Comparison of ENCODE assay signal across 17 cellular contexts in the genomic region with DNA sequence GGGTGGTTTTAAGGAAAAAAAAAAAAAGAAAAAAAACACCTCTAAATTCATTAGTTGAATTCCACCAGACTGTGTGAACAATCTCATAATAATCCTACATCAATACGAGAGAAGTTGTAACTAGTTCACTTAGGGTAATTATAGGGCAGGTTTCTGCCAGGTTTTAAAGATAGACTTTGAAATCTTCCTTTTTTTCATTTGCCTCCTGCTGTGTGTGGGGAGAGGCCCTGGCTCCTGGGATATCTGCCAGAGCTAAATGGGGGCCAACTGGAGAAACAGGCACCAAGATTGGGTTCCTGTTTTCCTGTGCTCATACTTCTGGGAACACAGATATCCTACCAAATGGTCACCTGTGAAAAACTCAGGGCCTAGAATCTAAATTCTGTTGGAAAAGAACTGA. TPM values are rescaled to one million over a fixed set of nuclear protein-coding genes. Genes with fewer than 3 reads are reported as not detected.
DNase-seq lines count a peak whose midpoint lies in the region; ATAC-seq and TF ChIP-seq lines count a peak whose summit lies in the region.
"Had no signal": no experiment of that assay in that cellular context is flagged by ENCODE, and none has a peak within 500 bp of the region (broad histone marks: within the 10 kb centered on the region; RNA-seq: fewer than 3 reads in every experiment).

No MANE protein-coding gene starts in this region.

- CTCF ChIA-PET in MCF 10A (lab: Yijun Ruan, JAX), result interaction anchor here (1.0 to 2.1 kb wide), 3 partner anchors 39 to 77 kb away, joined by 3 to 4 read pairs (median 4); no protein-coding TSS in a partner anchor
- CTCF ChIA-PET in mammary epithelial cell (lab: Charles Lee; ENCODE audit: low non-redundant PET), result no interaction called here
- CTCF ChIA-PET in activated CD8-positive, alpha-beta T cell treated with anti-CD3 and anti-CD28 coated beads for 36 hours (lab: Charles Lee), result no interaction called here

- no peaks in the 10 kb centered on the region for H3K9me3 Mint-ChIP-seq in MCF 10A (ENCODE audit: unreplicated experiment)
- no peaks in the 10 kb centered on the region for H3K9me3 Mint-ChIP-seq in activated CD8-positive, alpha-beta T cell treated with anti-CD3 and anti-CD28 coated beads for 36 hours
- H3K9me3 Mint-ChIP-seq: activated naive CD4-positive, alpha-beta T cell treated with anti-CD3 and anti-CD28 coated beads for 36 hours; effector memory CD8-positive, alpha-beta T cell; type B pancreatic cell had no signal

- no peak for TF ChIP-seq CTCF in MCF 10A (IDR thresholded peaks at IDR 0.05; ENCODE audit: unreplicated experiment)
- no peak for TF ChIP-seq CTCF in mammary epithelial cell (conservative IDR thresholded peaks at IDR 0.05 in 1 of 2, IDR thresholded peaks at IDR 0.05 in 1 of 2; ENCODE audit: extremely low read depth in 1 of 2, insufficient read depth in 1 of 2, low read depth in 1 of 2, low read length in 2 of 2)
- no peak for TF ChIP-seq CTCF in body of pancreas (IDR thresholded peaks at IDR 0.05)
- no peak for TF ChIP-seq CTCF in activated CD8-positive, alpha-beta T cell treated with anti-CD3 and anti-CD28 coated beads for 36 hours (IDR thresholded peaks at IDR 0.05)

- H3K9ac ChIP-seq in mammary epithelial cell (ENCODE audit: insufficient read depth, low read length) (no peak overlapping the region), mesendoderm (ENCODE audit: low read length) (no peak overlapping the region)

- no peak overlapping the region for H2BK5ac ChIP-seq in mesendoderm (ENCODE audit: low read length)

- H3K27me3 Mint-ChIP-seq in MCF 10A (ENCODE audit: insufficient read depth, unreplicated experiment), result no peaks in the 10 kb centered on the region
- peaks cover 1% of the 10 kb centered on the region for H3K27me3 Mint-ChIP-seq in activated CD8-positive, alpha-beta T cell treated with anti-CD3 and anti-CD28 coated beads for 36 hours
- H3K27me3 Mint-ChIP-seq: effector memory CD8-positive, alpha-beta T cell; type B pancreatic cell had no signal

- H3K18ac ChIP-seq in mesendoderm (ENCODE audit: low read length), result peak overlapping the region; percentile 88

- POLR2A ChIA-PET in MCF 10A (lab: Yijun Ruan, JAX), result interaction anchor here (0.7 kb wide), 1 partner anchor 25 kb away, joined by 3 read pairs; no protein-coding TSS in a partner anchor
- POLR2A ChIA-PET in activated CD8-positive, alpha-beta T cell treated with anti-CD3 and anti-CD28 coated beads for 36 hours (lab: Charles Lee), result no interaction called here

- H3K79me1 ChIP-seq in mesendoderm (ENCODE audit: low read length), result no peaks in the 10 kb centered on the region

- H3K27me3 ChIP-seq in mammary epithelial cell (ENCODE audit: insufficient read depth, low read length) (no peaks in the 10 kb centered on the region), body of pancreas (no peaks in the 10 kb centered on the region), mesendoderm (ENCODE audit: insufficient read depth, low read length, poor library complexity) (no peaks in the 10 kb centered on the region)

- in situ Hi-C loops in mammary epithelial cell (cut with MboI; ENCODE audit: low sequenced_read_pairs in 2 of 2), result no loop called here

- WGBS in mammary epithelial cell (ENCODE audit: low coverage, missing lambda C conversion rate), result 22% methylated on average over 1 of the region's 1 CpG
- WGBS in body of pancreas, 2 donors, result 15 to 17% methylated on average over 1 of the region's 1 CpG
- WGBS in mesendoderm (ENCODE audit: extremely low coverage, insufficient coverage, low lambda C conversion rate), result no CpG with 5 or more reads among the region's 1 CpG

- no peaks in the 10 kb centered on the region for H4K20me1 ChIP-seq in mammary epithelial cell (ENCODE audit: insufficient read depth, low read length)

- no peak overlapping the region for H3K23ac ChIP-seq in mesendoderm (ENCODE audit: low read length)

- H3K4me1 ChIP-seq in mammary epithelial cell (ENCODE audit: insufficient read depth, low read length) (peaks cover 49% of the 10 kb centered on the region), body of pancreas (peaks cover 92% of the 10 kb centered on the region), mesendoderm (ENCODE audit: control insufficient read depth, low read depth, low read length) (peaks cover 8% of the 10 kb centered on the region)

- no peak overlapping the region for H4K8ac ChIP-seq in mesendoderm (ENCODE audit: low read depth, low read length)

- H4K5ac ChIP-seq in mesendoderm (ENCODE audit: low read length), result no peak overlapping the region

- DNase-seq in MCF 10A (ENCODE audit: unreplicated experiment) (peak; percentile 26), mammary epithelial cell (no peak), body of pancreas (peak; percentile 55 to 77 (median 64)), mesendoderm (peak; percentile 73), anterior cingulate cortex (lab: John Stamatoyannopoulos, UW) (no peak)
- no peak for DNase-seq in activated CD8-positive, alpha-beta T cell treated with anti-CD3 and anti-CD28 coated beads for 36 hours
- DNase-seq: activated CD4-positive, alpha-beta T cell treated with anti-CD3 and anti-CD28 coated beads for 48 hours; activated naive CD4-positive, alpha-beta T cell treated with anti-CD3 and anti-CD28 coated beads for 36 hours; effector memory CD8-positive, alpha-beta T cell; GOT3; NCI-H2029; SHP77 had no signal

- H3K4me1 Mint-ChIP-seq in MCF 10A (ENCODE audit: insufficient read depth, unreplicated experiment), result peaks cover 42% of the 10 kb centered on the region
- no peaks in the 10 kb centered on the region for H3K4me1 Mint-ChIP-seq in activated CD8-positive, alpha-beta T cell treated with anti-CD3 and anti-CD28 coated beads for 36 hours (ENCODE audit: low read depth)

- no peak overlapping the region for H3K4ac ChIP-seq in mesendoderm (ENCODE audit: low read depth, low read length)

- no peak overlapping the region for H3K4me2 ChIP-seq in mammary epithelial cell (ENCODE audit: insufficient read depth, low read depth, low read length)
- H3K4me2 ChIP-seq in mesendoderm (ENCODE audit: low read length), result no peak overlapping the region

- H3K79me2 ChIP-seq in mammary epithelial cell (ENCODE audit: insufficient read depth, low read length) (peaks cover 47% of the 10 kb centered on the region), mesendoderm (ENCODE audit: control insufficient read depth, insufficient read depth, low read length) (no peaks in the 10 kb centered on the region)

- no peak overlapping the region for H3K4me3 ChIP-seq in mammary epithelial cell (replicated peaks in 1 of 3; ENCODE audit: insufficient read depth in 1 of 3, low read depth in 2 of 3, low read length in 3 of 3)
- no peak overlapping the region for H3K4me3 ChIP-seq in body of pancreas
- H3K4me3 ChIP-seq in mesendoderm (ENCODE audit: low read length), result no peak overlapping the region
- H3K4me3 ChIP-seq: GM12878 had no signal

- no peak overlapping the region for H3K27ac ChIP-seq in mammary epithelial cell (ENCODE audit: insufficient read depth, low read depth, low read length)
- H3K27ac ChIP-seq in body of pancreas, result peak overlapping the region; percentile 46 to 85 (median 70)
- H3K27ac ChIP-seq in mesendoderm (ENCODE audit: low read depth, low read length), result peak overlapping the region; percentile 64

- dilution Hi-C loops in mammary epithelial cell (cut with HindIII; ENCODE audit: low sequenced_read_pairs), result no loop called here

- peak; percentile 55 for ATAC-seq in body of pancreas
- no peak for ATAC-seq in HG02938 (IDR thresholded peaks at IDR 0.05; ENCODE audit: unreplicated experiment)
- no peak for ATAC-seq in activated CD8-positive, alpha-beta T cell treated with anti-CD3 and anti-CD28 coated beads for 36 hours
- ATAC-seq in GM19035 (IDR thresholded peaks at IDR 0.05; ENCODE audit: unreplicated experiment), result no peak
- ATAC-seq: effector memory CD8-positive, alpha-beta T cell; GM12878 had no signal

- no peak overlapping the region for H2BK120ac ChIP-seq in mesendoderm (ENCODE audit: low read depth, low read length)

- H3K9me3 ChIP-seq in mammary epithelial cell (replicated peaks; ENCODE audit: insufficient read depth, low read length) (no peaks in the 10 kb centered on the region), body of pancreas (no peaks in the 10 kb centered on the region)

- H3K4me3 Mint-ChIP-seq in MCF 10A (ENCODE audit: unreplicated experiment), result no peak overlapping the region
- H3K4me3 Mint-ChIP-seq in activated CD8-positive, alpha-beta T cell treated with anti-CD3 and anti-CD28 coated beads for 36 hours, result no peak overlapping the region
- H3K4me3 Mint-ChIP-seq: activated naive CD4-positive, alpha-beta T cell treated with anti-CD3 and anti-CD28 coated beads for 36 hours; effector memory CD8-positive, alpha-beta T cell had no signal

- H2AFZ ChIP-seq in mammary epithelial cell (ENCODE audit: low read depth, low read length), result no peak overlapping the region

- H3K36me3 ChIP-seq in mammary epithelial cell (ENCODE audit: insufficient read depth, low read length) (peaks cover 3% of the 10 kb centered on the region), body of pancreas (replicated peaks in 1 of 2; ENCODE audit: insufficient read depth in 1 of 2, low read depth in 2 of 2) (no peaks in the 10 kb centered on the region), mesendoderm (ENCODE audit: control insufficient read depth, insufficient read depth, low read length) (no peaks in the 10 kb centered on the region)

- no peak for TF ChIP-seq POLR2A in body of pancreas (IDR thresholded peaks at IDR 0.05)

- H2AK5ac ChIP-seq in mesendoderm (ENCODE audit: low read length), result no peak overlapping the region

- H3K27ac Mint-ChIP-seq in MCF 10A (ENCODE audit: low read depth, unreplicated experiment), result peak overlapping the region; percentile 25
- no peak overlapping the region for H3K27ac Mint-ChIP-seq in activated CD8-positive, alpha-beta T cell treated with anti-CD3 and anti-CD28 coated beads for 36 hours
- H3K27ac Mint-ChIP-seq: activated naive CD4-positive, alpha-beta T cell treated with anti-CD3 and anti-CD28 coated beads for 36 hours; effector memory CD8-positive, alpha-beta T cell had no signal

- H2BK15ac ChIP-seq in mesendoderm (replicated peaks; ENCODE audit: low read depth), result no peak overlapping the region

- no peaks in the 10 kb centered on the region for H3K36me3 Mint-ChIP-seq in MCF 10A (ENCODE audit: insufficient read depth, unreplicated experiment)
- H3K36me3 Mint-ChIP-seq in activated CD8-positive, alpha-beta T cell treated with anti-CD3 and anti-CD28 coated beads for 36 hours (ENCODE audit: low read depth), result no peaks in the 10 kb centered on the region
- H3K36me3 Mint-ChIP-seq: type B pancreatic cell had no signal

- BruUV-seq in MCF 10A (replicated peaks; lab: Mats Ljungman, UMichigan), result no TSS peak
- BruUV-seq in mammary epithelial cell (replicated peaks; lab: Mats Ljungman, UMichigan), result no TSS peak

- intact Hi-C loops in MCF 10A (cut with micrococcal nuclease) (loop anchor here (5.0 kb wide), 1 partner anchor 49 kb away; no protein-coding TSS in a partner anchor), mammary epithelial cell (cut with micrococcal nuclease) (no loop called here), body of pancreas (cut with DNase I) (no loop called here)
- intact Hi-C loops in activated CD8-positive, alpha-beta T cell treated with anti-CD3 and anti-CD28 coated beads for 36 hours (cut with micrococcal nuclease), result no loop called here

- no peak overlapping the region for H3K56ac ChIP-seq in mesendoderm (ENCODE audit: low read length)

RNA-seq across cellular contexts. Expression of a gene that starts 42.3 kb away (rescaled TPM):
- total RNA-seq in MCF 10A (2022) (14.9 and 29.6 TPM in 2 replicates), mammary epithelial cell (10 to 100 TPM; 57.3 to 76.1 TPM), body of pancreas (10 to 100 TPM; 14.8 to 25.7 TPM)
- 27.3 TPM for polyA plus RNA-seq in mammary epithelial cell
- 44.5 TPM for polyA minus RNA-seq in mammary epithelial cell
- polyA plus RNA-seq in mesendoderm (2013, experiment 1 of 2), result 3.0 TPM
- 3.5 TPM for polyA plus RNA-seq in mesendoderm (2013, experiment 2 of 2)
- total RNA-seq in activated CD8-positive, alpha-beta T cell treated with anti-CD3 and anti-CD28 coated beads for 36 hours, result not detected
- total RNA-seq: activated naive CD4-positive, alpha-beta T cell treated with anti-CD3 and anti-CD28 coated beads for 36 hours; lung microvascular endothelial cell had no signal
- polyA plus RNA-seq: GM12878 had no signal

Comparison
In these comparisons a context has a peak if more than half of its experiments do, and no peak if none do; other contexts are left out.
1. DNase-seq: peak in MCF 10A (single experiment), body of pancreas (4 of 4) and mesendoderm (single experiment); none in mammary epithelial cell (single experiment), anterior cingulate cortex (0 of 58) and activated CD8-positive, alpha-beta T cell treated with anti-CD3 and anti-CD28 coated beads for 36 hours (single experiment).
2. RNA of a gene that starts 42.3 kb away (total RNA-seq): 57.3 to 76.1 TPM in mammary epithelial cell, 14.9 to 29.6 TPM in MCF 10A and 14.8 to 25.7 TPM in body of pancreas; not detected in activated CD8-positive, alpha-beta T cell treated with anti-CD3 and anti-CD28 coated beads for 36 hours; every median in the first group is over 10 times any median in the second.